In genomic region chr10:100043344-100043743, GRCh38 we compare ENCODE assay signal across 13 cellular contexts. TPM values are rescaled to one million over a fixed set of nuclear protein-coding genes. Genes with fewer than 3 reads are reported as not detected.
A peak's percentile ranks its signal among the peaks of the same experiment; 100 is the strongest.
DNase-seq lines count a peak whose midpoint lies in the region; ATAC-seq, FAIRE-seq and TF ChIP-seq lines count a peak whose summit lies in the region.
"Had no signal": no experiment of that assay in that cellular context is flagged by ENCODE, and none has a peak within 500 bp of the region (broad histone marks: within the 10 kb centered on the region; RNA-seq: fewer than 3 reads in every experiment).

No MANE protein-coding gene starts in this region.

- TF ChIP-seq RAD21 in HepG2 (CRISPR knock-in tag; IDR thresholded peaks at IDR 0.05), result no peak

- no peak overlapping the region for H3K4me2 ChIP-seq in HepG2 (ENCODE audit: low read depth, low read length)

- CTCF ChIA-PET in MCF 10A (lab: Yijun Ruan, JAX), result interaction anchor here (0.5 to 8.3 kb wide), 8 partner anchors 35 to 1351 kb away, joined by 3 to 175 read pairs (median 22); partner anchors contain the start of gene DNMBP
- CTCF ChIA-PET in HepG2 (lab: Yijun Ruan, JAX; ENCODE audit: low intra/inter-chr PET ratio, low total read pairs), result no interaction called here

- in situ Hi-C loops in HepG2 (cut with HindIII; ENCODE audit: extremely low pct_ligation_motif_present, low pct_unique_long_range_greater_than_20kb), result no loop called here

- H3K27me3 ChIP-seq in breast epithelium (no peaks in the 10 kb centered on the region), Peyer's patch (no peaks in the 10 kb centered on the region), HepG2 (ENCODE audit: control insufficient read depth in 1 of 2, insufficient read depth in 2 of 2, low read length in 2 of 2) (no peaks in the 10 kb centered on the region)
- H3K27me3 ChIP-seq: ascending aorta had no signal

- POLR2A ChIA-PET in MCF 10A (lab: Yijun Ruan, JAX), result interaction anchor here (0.5 to 10.9 kb wide), 10 partner anchors 34 to 889 kb away, joined by 3 to 179 read pairs (median 4); partner anchors contain the start of gene DNMBP
- POLR2A ChIA-PET in HepG2 (lab: Yijun Ruan, JAX), result no interaction called here

- H3K9me3 ChIP-seq in breast epithelium (no peaks in the 10 kb centered on the region), Peyer's patch (no peaks in the 10 kb centered on the region), HepG2 (ENCODE audit: low read length) (no peaks in the 10 kb centered on the region)
- H3K9me3 ChIP-seq: ascending aorta had no signal

- no peak overlapping the region for H2AFZ ChIP-seq in HepG2 (ENCODE audit: low read length)

- no peak for TF ChIP-seq POLR2A in breast epithelium (IDR thresholded peaks at IDR 0.05)
- no peak for TF ChIP-seq POLR2A in Peyer's patch (IDR thresholded peaks at IDR 0.05)
- no peak for TF ChIP-seq POLR2A in HepG2 (IDR thresholded peaks at IDR 0.05; ENCODE audit: insufficient read depth in 1 of 2, low read depth in 2 of 2, low read length in 2 of 2)

- no peaks in the 10 kb centered on the region for H3K79me2 ChIP-seq in HepG2 (ENCODE audit: insufficient read depth, low read length)

- no peaks in the 10 kb centered on the region for H4K20me1 ChIP-seq in HepG2 (ENCODE audit: insufficient read depth, low read length)

- H3K36me3 ChIP-seq in breast epithelium (no peaks in the 10 kb centered on the region), Peyer's patch (no peaks in the 10 kb centered on the region), HepG2 (replicated peaks in 1 of 2; ENCODE audit: control insufficient read depth in 1 of 2, insufficient read depth in 2 of 2, low read length in 2 of 2) (peaks cover 4 to 9% of the 10 kb centered on the region in 2 experiments; a peak in 4 of 5 replicates)
- H3K36me3 ChIP-seq: ascending aorta had no signal

- no TSS peak for BruUV-seq in MCF 10A (replicated peaks; lab: Mats Ljungman, UMichigan)
- no TSS peak for BruUV-seq in HepG2 (replicated peaks; lab: Mats Ljungman, UMichigan)

- TF ChIP-seq CTCF in MCF 10A (IDR thresholded peaks at IDR 0.05; ENCODE audit: unreplicated experiment) (no peak), breast epithelium (IDR thresholded peaks at IDR 0.05) (no peak), Peyer's patch (IDR thresholded peaks at IDR 0.05) (peak in 3 of 6 experiments; percentile 27 to 29 (median 27)), HepG2 (CRISPR knock-in tag; IDR thresholded peaks at IDR 0.05) (no peak), type B pancreatic cell (conservative IDR thresholded peaks at IDR 0.05) (no peak)

- DNase-seq in MCF 10A (ENCODE audit: unreplicated experiment), result peak; percentile 79
- no peak for DNase-seq in breast epithelium (ENCODE audit: low spot score in 2 of 2)
- DNase-seq in Peyer's patch, result peak in 1 of 3 donors; percentile 71
- DNase-seq in HepG2 (ENCODE audit: low spot score), result no peak
- DNase-seq in type B pancreatic cell (ENCODE audit: extremely low spot score, unreplicated experiment), result no peak
- DNase-seq in HK-2 (ENCODE audit: unreplicated experiment), result no peak
- no peak for DNase-seq in effector CD4-positive, alpha-beta T cell
- DNase-seq in iPS-NIHi7 (ENCODE audit: extremely low spot score), result no peak
- DNase-seq: H9 had no signal

- H3K27me3 Mint-ChIP-seq in MCF 10A (ENCODE audit: insufficient read depth, unreplicated experiment) (no peaks in the 10 kb centered on the region), type B pancreatic cell (no peaks in the 10 kb centered on the region)

- H3K4me3 Mint-ChIP-seq in MCF 10A (ENCODE audit: unreplicated experiment) (no peak overlapping the region), type B pancreatic cell (no peak overlapping the region)
- H3K4me3 Mint-ChIP-seq: CD4-positive, CD25-positive, alpha-beta regulatory T cell; H9 had no signal

- no peaks in the 10 kb centered on the region for H3K4me1 ChIP-seq in breast epithelium
- H3K4me1 ChIP-seq in Peyer's patch, result peaks cover 0 to 25% (median 3%) of the 10 kb centered on the region in 4 donors
- peaks cover 20% of the 10 kb centered on the region for H3K4me1 ChIP-seq in HepG2 (ENCODE audit: insufficient read depth, low read length)
- H3K4me1 ChIP-seq: ascending aorta had no signal

- 93% methylated on average over 2 of the region's 2 CpGs for WGBS in HepG2 (ENCODE audit: low lambda C conversion rate)

- H3K9me3 Mint-ChIP-seq in MCF 10A (ENCODE audit: unreplicated experiment), result no peaks in the 10 kb centered on the region
- H3K9me3 Mint-ChIP-seq in type B pancreatic cell, result no peaks in the 10 kb centered on the region
- H3K9me3 Mint-ChIP-seq: H9 had no signal

- H3K36me3 Mint-ChIP-seq in MCF 10A (ENCODE audit: insufficient read depth, unreplicated experiment), result no peaks in the 10 kb centered on the region
- no peaks in the 10 kb centered on the region for H3K36me3 Mint-ChIP-seq in type B pancreatic cell
- H3K36me3 Mint-ChIP-seq: CD4-positive, CD25-positive, alpha-beta regulatory T cell had no signal

- H3K9ac ChIP-seq in HepG2 (ENCODE audit: insufficient read depth, low read depth, low read length), result no peak overlapping the region

- H3K4me3 ChIP-seq in breast epithelium (no peak overlapping the region), Peyer's patch (no peak overlapping the region), HepG2 (replicated peaks in 1 of 3; ENCODE audit: insufficient read depth in 1 of 3, low read depth in 2 of 3, low read length in 3 of 3) (no peak overlapping the region)
- H3K4me3 ChIP-seq: ascending aorta had no signal

- no peak for ATAC-seq in HepG2
- ATAC-seq: activated CD4-positive, CD25-positive, alpha-beta regulatory T cell treated with anti-CD3 and anti-CD28 coated beads, Interleukin-2, amount 50 U/mL, for 24 hours had no signal

- H3K4me1 Mint-ChIP-seq in MCF 10A (ENCODE audit: insufficient read depth, unreplicated experiment) (peaks cover 28% of the 10 kb centered on the region), type B pancreatic cell (ENCODE audit: unreplicated experiment) (peaks cover 21% of the 10 kb centered on the region)

- H3K27ac Mint-ChIP-seq in MCF 10A (ENCODE audit: low read depth, unreplicated experiment) (peak overlapping the region; percentile 94), type B pancreatic cell (peak overlapping the region; percentile 86)

- peak overlapping the region in 1 of 2 donors; percentile 70 for H3K27ac ChIP-seq in breast epithelium
- peak overlapping the region in 3 of 4 donors; percentile 1 to 61 (median 48) for H3K27ac ChIP-seq in Peyer's patch
- H3K27ac ChIP-seq in HepG2 (ENCODE audit: extremely low read length, insufficient read depth, low read length), result no peak overlapping the region
- H3K27ac ChIP-seq: ascending aorta had no signal

- intact Hi-C loops in MCF 10A (cut with micrococcal nuclease), result loop anchor here (10.0 kb wide), 1 partner anchor 141 kb away; the partner anchor contains the start of gene ERLIN1
- intact Hi-C loops in breast epithelium (cut with DNase I; ENCODE audit: low total_unique reads), result no loop called here
- intact Hi-C loops in HepG2 (cut with micrococcal nuclease; ENCODE audit: unreplicated experiment), result no loop called here

- TF ChIP-seq EP300 in HepG2 (IDR thresholded peaks at IDR 0.05; ENCODE audit: low read depth in 2 of 2, low read length in 2 of 2) (no peak), HepG2 (CRISPR knock-in tag; IDR thresholded peaks at IDR 0.05; ENCODE audit: borderline replicate concordance) (no peak)

- FAIRE-seq in HepG2 (lab: Jason Lieb, UNC), result no peak
- FAIRE-seq: GM18507 had no signal

RNA-seq across cellular contexts. Expression of gene DNMBP, which starts 33.6 kb away (rescaled TPM):
- 11.3 and 14.3 TPM in 2 replicates for total RNA-seq in MCF 10A (2022)
- total RNA-seq in breast epithelium, result 10 to 100 TPM; 15.1 to 20.6 (median 15.5) TPM
- total RNA-seq in Peyer's patch, result 10 to 100 TPM; 53.6 to 96.0 (median 69.6) TPM
- 6.3 and 6.4 TPM in 2 replicates for total RNA-seq in HepG2 (2016; rRNA removed; fragmentation: Illumina TruSeq; extraction: Trizol)
- total RNA-seq in HepG2 (2016; cell fraction: cytosol; rRNA removed; fragmentation: Illumina TruSeq; extraction: Trizol; ENCODE audit: low read depth), result 1.2 and 1.4 TPM in 2 replicates
- total RNA-seq in HepG2 (2016; cell fraction: insoluble cytoplasmic fraction; rRNA removed; fragmentation: Illumina TruSeq; extraction: Trizol), result 5.7 and 6.1 TPM in 2 replicates
- 2.3 and 2.6 TPM in 2 replicates for total RNA-seq in HepG2 (2016; cell fraction: membrane; rRNA removed; fragmentation: Illumina TruSeq; extraction: Trizol)
- 7.8 and 9.5 TPM in 2 replicates for total RNA-seq in HepG2 (2016; cell fraction: nucleus; rRNA removed; fragmentation: Illumina TruSeq; extraction: Trizol)
- 3.6 and 4.2 TPM in 2 replicates for polyA plus RNA-seq in HepG2 (2011; rRNA removed)
- polyA plus RNA-seq in HepG2 (2011; cell fraction: cytosol; rRNA removed), result 2.7 and 4.5 TPM in 2 replicates
- polyA plus RNA-seq in HepG2 (2011; cell fraction: nucleus; rRNA removed), result 4.6 and 5.9 TPM in 2 replicates
- polyA plus RNA-seq in HepG2 (2012), result 5.1 and 5.3 TPM in 2 replicates
- polyA plus RNA-seq in HepG2 (2016; cell fraction: cytosol; fragmentation: Illumina TruSeq; extraction: Trizol; ENCODE audit: low read depth), result 0.75 and 0.78 TPM in 2 replicates
- 4.8 and 6.1 TPM in 2 replicates for polyA plus RNA-seq in HepG2 (2016; cell fraction: insoluble cytoplasmic fraction; fragmentation: Illumina TruSeq; extraction: Trizol; ENCODE audit: low read depth)
- 1.7 and 1.9 TPM in 2 replicates for polyA plus RNA-seq in HepG2 (2016; cell fraction: membrane; fragmentation: Illumina TruSeq; extraction: Trizol; ENCODE audit: low read depth)
- polyA plus RNA-seq in HepG2 (2016; cell fraction: nucleus; fragmentation: Illumina TruSeq; extraction: Trizol; ENCODE audit: insufficient read depth, low read depth), result 10.6 and 11.3 TPM in 2 replicates
- polyA minus RNA-seq in HepG2 (2011; rRNA and poly(A)+ RNA removed; ENCODE audit: low replicate concordance), result 4.2 and 6.7 TPM in 2 replicates
- 4.3 and 4.8 TPM in 2 replicates for polyA minus RNA-seq in HepG2 (2011; cell fraction: cytosol; rRNA and poly(A)+ RNA removed)
- polyA minus RNA-seq in HepG2 (2011; cell fraction: nucleus; rRNA and poly(A)+ RNA removed), result 9.8 and 12.7 TPM in 2 replicates
- total RNA-seq in type B pancreatic cell (ENCODE audit: low replicate concordance), result 17.3 and 17.7 TPM in 2 replicates

RNA-seq across cellular contexts. Expression of gene CPN1, which starts 38.3 kb away (rescaled TPM):
- total RNA-seq in MCF 10A (2022) (not detected in 2 replicates), breast epithelium (not detected), Peyer's patch (not detected), HepG2 (2016; rRNA removed; fragmentation: Illumina TruSeq; extraction: Trizol) (8.1 and 17.3 TPM in 2 replicates), type B pancreatic cell (ENCODE audit: low replicate concordance) (0.52 TPM in 1 of 2 replicates, not detected in the other)
- total RNA-seq in HepG2 (2016; cell fraction: cytosol; rRNA removed; fragmentation: Illumina TruSeq; extraction: Trizol; ENCODE audit: low read depth), result 5.6 and 6.4 TPM in 2 replicates
- 8.1 and 16.7 TPM in 2 replicates for total RNA-seq in HepG2 (2016; cell fraction: insoluble cytoplasmic fraction; rRNA removed; fragmentation: Illumina TruSeq; extraction: Trizol)
- 8.1 and 10.4 TPM in 2 replicates for total RNA-seq in HepG2 (2016; cell fraction: membrane; rRNA removed; fragmentation: Illumina TruSeq; extraction: Trizol)
- 10.6 and 16.3 TPM in 2 replicates for total RNA-seq in HepG2 (2016; cell fraction: nucleus; rRNA removed; fragmentation: Illumina TruSeq; extraction: Trizol)
- 35.1 and 42.1 TPM in 2 replicates for polyA plus RNA-seq in HepG2 (2011; rRNA removed)
- 39.2 and 44.8 TPM in 2 replicates for polyA plus RNA-seq in HepG2 (2011; cell fraction: cytosol; rRNA removed)
- 18.8 and 22.4 TPM in 2 replicates for polyA plus RNA-seq in HepG2 (2011; cell fraction: nucleus; rRNA removed)
- polyA plus RNA-seq in HepG2 (2012), result 30.8 and 36.0 TPM in 2 replicates
- 5.5 and 6.0 TPM in 2 replicates for polyA plus RNA-seq in HepG2 (2016; cell fraction: cytosol; fragmentation: Illumina TruSeq; extraction: Trizol; ENCODE audit: low read depth)
- polyA plus RNA-seq in HepG2 (2016; cell fraction: insoluble cytoplasmic fraction; fragmentation: Illumina TruSeq; extraction: Trizol; ENCODE audit: low read depth), result 8.5 and 9.4 TPM in 2 replicates
- polyA plus RNA-seq in HepG2 (2016; cell fraction: membrane; fragmentation: Illumina TruSeq; extraction: Trizol; ENCODE audit: low read depth), result 8.9 and 9.1 TPM in 2 replicates
- 16.1 and 19.4 TPM in 2 replicates for polyA plus RNA-seq in HepG2 (2016; cell fraction: nucleus; fragmentation: Illumina TruSeq; extraction: Trizol; ENCODE audit: insufficient read depth, low read depth)
- 35.9 TPM in 1 of 2 replicates, not detected in the other for polyA minus RNA-seq in HepG2 (2011; rRNA and poly(A)+ RNA removed; ENCODE audit: low replicate concordance)
- polyA minus RNA-seq in HepG2 (2011; cell fraction: cytosol; rRNA and poly(A)+ RNA removed), result 11.8 and 13.2 TPM in 2 replicates
- 9.0 and 12.1 TPM in 2 replicates for polyA minus RNA-seq in HepG2 (2011; cell fraction: nucleus; rRNA and poly(A)+ RNA removed)
- total RNA-seq: ascending aorta; CD4-positive, CD25-positive, alpha-beta regulatory T cell; H9 had no signal
- polyA plus RNA-seq: CD4-positive, CD25-positive, alpha-beta regulatory T cell had no signal
